9 cellular contexts compared by ENCODE assay signal in genomic region chrX:154458954-154459829, GRCh38. TPM values are rescaled to one million over a fixed set of nuclear protein-coding genes. Genes with fewer than 3 reads are reported as not detected.
DNase-seq lines count a peak whose midpoint lies in the region; ATAC-seq, FAIRE-seq and TF ChIP-seq lines count a peak whose summit lies in the region.
"Had no signal": no experiment of that assay in that cellular context is flagged by ENCODE, and none has a peak within 500 bp of the region (broad histone marks: within the 10 kb centered on the region; RNA-seq: fewer than 3 reads in every experiment).

No MANE protein-coding gene starts in this region.

- H3F3A ChIP-seq in Loucy (ENCODE audit: low read depth): no peaks in the 10 kb centered on the region

- H3K36me3 Mint-ChIP-seq in activated naive CD8-positive, alpha-beta T cell: no peaks in the 10 kb centered on the region

- peak overlapping the region; percentile 77 for H3K4me2 ChIP-seq in Loucy (ENCODE audit: low read depth, low read length, poor library complexity, severe bottlenecking)

- H3K9me2 ChIP-seq in Loucy (replicated peaks; ENCODE audit: low read depth, low read length): no peaks in the 10 kb centered on the region

- FAIRE-seq in D721Med (lab: Jason Lieb, UNC): no peak

- peaks cover 8% of the 10 kb centered on the region for H3K4me1 Mint-ChIP-seq in activated naive CD8-positive, alpha-beta T cell (ENCODE audit: low read depth)

- intact Hi-C loops in right cardiac atrium (cut with DNase I): no loop called here

- H3K36me3 ChIP-seq in Loucy (ENCODE audit: insufficient read depth, low read length): no peaks in the 10 kb centered on the region

- H3K27ac ChIP-seq in right cardiac atrium (ENCODE audit: low read length): no peak overlapping the region

- no peaks in the 10 kb centered on the region for H4K20me1 ChIP-seq in Loucy (ENCODE audit: insufficient read depth, low read length, poor library complexity, severe bottlenecking)

- peak overlapping the region; percentile 85 for H3K4me3 Mint-ChIP-seq in activated naive CD8-positive, alpha-beta T cell

- ATAC-seq in right cardiac atrium: peak; percentile 63 to 82
- ATAC-seq in GM19351 (IDR thresholded peaks at IDR 0.05; ENCODE audit: unreplicated experiment): no peak
- no peak for ATAC-seq in HG02852 (IDR thresholded peaks at IDR 0.05; ENCODE audit: unreplicated experiment)

- H3K79me2 ChIP-seq in Loucy (ENCODE audit: insufficient read depth, low read length): peaks cover 8% of the 10 kb centered on the region; the same call in 1 of the 2 replicates

- no peak for TF ChIP-seq CTCF in D721Med (IDR thresholded peaks at IDR 0.05; ENCODE audit: insufficient read depth, missing control alignments)
- no peak for TF ChIP-seq CTCF in Loucy (conservative IDR thresholded peaks at IDR 0.05; ENCODE audit: low read length)

- peak overlapping the region; percentile 22 for H3K27ac Mint-ChIP-seq in activated naive CD8-positive, alpha-beta T cell

- H2AFZ ChIP-seq in Loucy (ENCODE audit: low read length): no peak overlapping the region

- H3K4me3 ChIP-seq in Loucy (ENCODE audit: low read length, poor library complexity, severe bottlenecking) (peak overlapping the region; percentile 81), right cardiac atrium (ENCODE audit: low read length) (peak overlapping the region; percentile 83), skeletal muscle cell (ENCODE audit: low read depth, low read length) (peak overlapping the region; percentile 74)

- H3K4me1 ChIP-seq in Loucy (ENCODE audit: insufficient read depth, low read length, poor library complexity, severe bottlenecking): no peaks in the 10 kb centered on the region
- peaks cover 5% of the 10 kb centered on the region for H3K4me1 ChIP-seq in right cardiac atrium (ENCODE audit: control insufficient read depth, insufficient read depth, low read length)

- H3K9me3 Mint-ChIP-seq in activated naive CD8-positive, alpha-beta T cell (ENCODE audit: low read depth): no peaks in the 10 kb centered on the region

- H3K27me3 ChIP-seq in Loucy (ENCODE audit: insufficient read depth, low read length, poor library complexity, severe bottlenecking): no peaks in the 10 kb centered on the region
- H3K27me3 ChIP-seq in right cardiac atrium (ENCODE audit: control insufficient read depth, insufficient read depth): no peaks in the 10 kb centered on the region

- H3K27me3 Mint-ChIP-seq in activated naive CD8-positive, alpha-beta T cell: no peaks in the 10 kb centered on the region

- H3K9me3 ChIP-seq in Loucy (ENCODE audit: insufficient read depth, low read depth, low read length): no peaks in the 10 kb centered on the region
- no peaks in the 10 kb centered on the region for H3K9me3 ChIP-seq in right cardiac atrium (ENCODE audit: control insufficient read depth, low read length)

- peak overlapping the region; percentile 70 for H3K9ac ChIP-seq in Loucy (ENCODE audit: low read depth, low read length, poor library complexity, severe bottlenecking)

- WGBS in right cardiac atrium: 32% methylated on average over 16 of the region's 16 CpGs

- DNase-seq in D721Med (ENCODE audit: insufficient read length, low spot score) (peak; percentile 32), right cardiac atrium (peak; percentile 57 to 76 (median 73)), skeletal muscle cell (ENCODE audit: low read depth) (no peak), NCI-H2107 treated with DMSO at 0.1 percent for 48 hours (lab: John Stamatoyannopoulos, UW; ENCODE audit: unreplicated experiment) (no peak)

RNA-seq across cellular contexts. Expression of gene PLXNA3, which starts 1.1 kb away (rescaled TPM):
- 10 to 100 TPM; 26.5 to 34.0 (median 29.6) TPM for total RNA-seq in right cardiac atrium
- 12.2 TPM for polyA plus RNA-seq in right cardiac atrium
- total RNA-seq: SK-MEL-5 had no signal

RNA-seq across cellular contexts. Expression of gene FAM50A, which starts 15.3 kb away (rescaled TPM):
- 10 to 100 TPM; 48.6 to 54.0 (median 53.0) TPM for total RNA-seq in right cardiac atrium
- 88.7 TPM for polyA plus RNA-seq in right cardiac atrium

RNA-seq across cellular contexts. Expression of gene LAGE3, which starts 19.9 kb away (rescaled TPM):
- total RNA-seq in right cardiac atrium: 10 to 100 TPM; 16.3 to 22.0 (median 19.5) TPM
- polyA plus RNA-seq in right cardiac atrium: 25.8 TPM

RNA-seq across cellular contexts. Expression of gene GDI1, which starts 22.2 kb away (rescaled TPM):
- total RNA-seq in right cardiac atrium: 10 to 100 TPM; 82.7 to 99.3 (median 96.9) TPM
- 102 TPM for polyA plus RNA-seq in right cardiac atrium

RNA-seq across cellular contexts. Expression of gene UBL4A, which starts 27.2 kb away (rescaled TPM):
- total RNA-seq in right cardiac atrium: 10 to 100 TPM; 51.1 to 62.1 (median 60.3) TPM
- 43.6 TPM for polyA plus RNA-seq in right cardiac atrium

Comparison
In these comparisons a context has a peak if more than half of its experiments do, and no peak if none do; other contexts are left out.
1. DNase-seq: peak in D721Med (single experiment) and right cardiac atrium (3 of 3); none in skeletal muscle cell (single experiment) and NCI-H2107 treated with DMSO at 0.1 percent for 48 hours (single experiment).
2. ATAC-seq: peak in right cardiac atrium (2 of 2); none in GM19351 (single experiment) and HG02852 (single experiment).
3. Peak in every context shown above with its lines, with median percentiles within 50 percentile points of each other: H3K4me3 ChIP-seq.